Comparison of ENCODE assay signal across 16 cellular contexts in genomic region chr20:33783256-33783655, GRCh38. TPM values are rescaled to one million over a fixed set of nuclear protein-coding genes. Genes with fewer than 3 reads are reported as not detected.
DNase-seq lines count a peak whose midpoint lies in the region; ATAC-seq and TF ChIP-seq lines count a peak whose summit lies in the region.
"Had no signal": no experiment of that assay in that cellular context is flagged by ENCODE, and none has a peak within 500 bp of the region (broad histone marks: within the 10 kb centered on the region; RNA-seq: fewer than 3 reads in every experiment).

No MANE protein-coding gene starts in this region.

- ATAC-seq in RWPE2 (ENCODE audit: low read depth) (no peak), HG03439 (IDR thresholded peaks at IDR 0.05; ENCODE audit: unreplicated experiment) (no peak), GM21423 (IDR thresholded peaks at IDR 0.05; ENCODE audit: unreplicated experiment) (no peak), GM21737 (IDR thresholded peaks at IDR 0.05; ENCODE audit: unreplicated experiment) (no peak)
- ATAC-seq: PC-3 had no signal

- POLR2A ChIA-PET in HEK293 (lab: Yijun Ruan, JAX): no interaction called here

- H3K9me3 ChIP-seq in HEK293 (ENCODE audit: control insufficient read depth, insufficient read depth, low read depth, low read length) (no peaks in the 10 kb centered on the region), RWPE2 (ENCODE audit: severe bottlenecking) (no peaks in the 10 kb centered on the region)

- H3K27ac Mint-ChIP-seq in brain: peak overlapping the region in 3 of 5 experiments; percentile 42 to 61 (median 55)

- H3K4me3 ChIP-seq in HEK293 (ENCODE audit: low read depth, low read length): no peak overlapping the region
- no peak overlapping the region for H3K4me3 ChIP-seq in RWPE2 (ENCODE audit: severe bottlenecking)

- TF ChIP-seq CTCF in HEK293 (tag by site-specific recombination; IDR thresholded peaks at IDR 0.05) (no peak), RWPE2 (IDR thresholded peaks at IDR 0.05; ENCODE audit: poor library complexity, severe bottlenecking) (no peak), brain (conservative IDR thresholded peaks at IDR 0.05) (no peak)

- peaks cover 0 to 2% (median 0%) of the 10 kb centered on the region in 5 experiments for H3K9me3 Mint-ChIP-seq in brain

- DNase-seq in RWPE2 (ENCODE audit: low spot score): peak; percentile 75
- DNase-seq in posterior vena cava (ENCODE audit: low spot score): peak; percentile 49
- DNase-seq: DMS79 treated with DMSO at 0.1 percent for 48 hours, H7, NCI-H1105 treated with DMSO at 0.1 percent for 48 hours, NCI-H1694 treated with DMSO at 0.1 percent for 48 hours, NCI-H510A treated with DMSO at 0.1 percent for 48 hours, NCI-H774, PC-3 had no signal

- H3K27me3 Mint-ChIP-seq in brain: peaks cover 7% of the 10 kb centered on the region

- H3K4me1 Mint-ChIP-seq in brain: no peaks in the 10 kb centered on the region

- H3K4me1 ChIP-seq in HEK293 (ENCODE audit: control insufficient read depth, insufficient read depth, low read length) (no peaks in the 10 kb centered on the region), RWPE2 (ENCODE audit: insufficient read depth, poor library complexity, severe bottlenecking) (peaks cover 6% of the 10 kb centered on the region)

- intact Hi-C loops in posterior vena cava (cut with DNase I): no loop called here

- H3K36me3 ChIP-seq in HEK293 (ENCODE audit: control insufficient read depth in 2 of 2, insufficient read depth in 1 of 2, low read length in 2 of 2) (no peaks in the 10 kb centered on the region), RWPE2 (ENCODE audit: low read depth) (no peaks in the 10 kb centered on the region)

- CTCF ChIA-PET in HEK293 (lab: Yijun Ruan, JAX): no interaction called here

- no peak overlapping the region for H3K27ac ChIP-seq in HEK293 (ENCODE audit: extremely low read depth, low read depth, low read length)
- no peak overlapping the region for H3K27ac ChIP-seq in RWPE2 (ENCODE audit: poor library complexity, severe bottlenecking)
- H3K27ac ChIP-seq: C4-2B, RWPE1 had no signal

- H3K36me3 Mint-ChIP-seq in brain: peaks cover 12% of the 10 kb centered on the region

- no peak overlapping the region for H3K4me3 Mint-ChIP-seq in brain

- no peaks in the 10 kb centered on the region for H3K27me3 ChIP-seq in RWPE2 (ENCODE audit: insufficient read depth, poor library complexity, severe bottlenecking)

TF ChIP-seq in HEK293, 187 proteins besides CTCF, POLR2A, EP300 and RAD21:
- no peak for TF ChIP-seq ZBTB7A (tag by site-specific recombination; IDR thresholded peaks at IDR 0.05; ENCODE audit: low read depth)
- no peak for TF ChIP-seq ZNF18 (tag by site-specific recombination; IDR thresholded peaks at IDR 0.05)
- 0 out of 2 replicates have a peak, but pooled peaks have one; percentile 19 for TF ChIP-seq EGR2 (tag by site-specific recombination; IDR thresholded peaks at IDR 0.05; ENCODE audit: low read depth)
- TF ChIP-seq ZNF433 (tag by site-specific recombination; IDR thresholded peaks at IDR 0.05; ENCODE audit: low read depth): no peak
- peak; percentile 82 for TF ChIP-seq ZFP3 (tag by site-specific recombination; IDR thresholded peaks at IDR 0.05; ENCODE audit: low read depth)
- no peak for TF ChIP-seq AEBP2 (tag by site-specific recombination; IDR thresholded peaks at IDR 0.05; ENCODE audit: borderline replicate concordance)
- no peak for TF ChIP-seq ZNF776 (tag by site-specific recombination; IDR thresholded peaks at IDR 0.05; ENCODE audit: borderline replicate concordance)
- TF ChIP-seq ZNF292 (tag by site-specific recombination; IDR thresholded peaks at IDR 0.05; ENCODE audit: borderline replicate concordance, low read depth): no peak

RNA-seq across cellular contexts. Expression of gene CHMP4B, which starts 27.9 kb away (rescaled TPM):
- polyA plus RNA-seq in brain (ENCODE audit: insufficient read depth, low read depth, low replicate concordance): 198 TPM
- 100 to 1,000 TPM in 1 of 2 donors, 10 to 100 TPM in 1; 79.2 to 104 TPM for total RNA-seq in posterior vena cava

RNA-seq across cellular contexts. Expression of gene ZNF341, which starts 51.5 kb away (rescaled TPM):
- polyA plus RNA-seq in brain (ENCODE audit: insufficient read depth, low read depth, low replicate concordance): 6.0 TPM
- 1 to 10 TPM; 1.8 to 2.0 TPM for total RNA-seq in posterior vena cava
